Comparison of ENCODE assay signal across 21 cellular contexts in the genomic region with DNA sequence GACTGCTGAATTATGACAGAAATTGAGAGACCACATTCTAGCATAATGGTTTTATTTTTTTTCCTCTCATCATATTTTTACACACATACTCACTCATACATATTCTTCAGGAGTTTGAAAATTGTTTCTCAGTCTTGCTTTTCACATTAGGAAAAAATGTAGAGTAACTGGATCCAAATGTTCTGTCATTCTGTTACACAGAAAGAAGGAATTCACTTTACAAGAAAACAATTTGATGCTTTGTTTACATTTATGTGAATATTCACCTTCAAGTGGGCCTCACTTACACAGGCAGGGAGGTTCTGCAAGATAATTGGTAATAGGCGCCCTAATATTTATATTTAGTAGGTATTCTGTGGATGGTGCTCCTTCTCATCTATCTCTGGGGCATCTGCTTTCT.
DNase-seq lines count a peak whose midpoint lies in the region; TF ChIP-seq lines count a peak whose summit lies in the region.
"Had no signal": no experiment of that assay in that cellular context is flagged by ENCODE, and none has a peak within 500 bp of the region (broad histone marks: within the 10 kb centered on the region; RNA-seq: fewer than 3 reads in every experiment).

No MANE protein-coding gene starts in this region.

- H3K27me3 ChIP-seq in HUES48 (ENCODE audit: control insufficient read depth, insufficient read depth, low read length): no peaks in the 10 kb centered on the region
- H3K27me3 ChIP-seq in hepatocyte: no peaks in the 10 kb centered on the region
- no peaks in the 10 kb centered on the region for H3K27me3 ChIP-seq in skeletal muscle satellite cell (ENCODE audit: control insufficient read depth, insufficient read depth, low read length)
- no peaks in the 10 kb centered on the region for H3K27me3 ChIP-seq in suprapubic skin
- H3K27me3 ChIP-seq in ascending aorta: no peaks in the 10 kb centered on the region

- H3K4me1 ChIP-seq in HUES48 (ENCODE audit: control insufficient read depth, insufficient read depth, low read length) (peaks cover 49% of the 10 kb centered on the region), hepatocyte (ENCODE audit: insufficient read depth) (peaks cover 13% of the 10 kb centered on the region), skeletal muscle satellite cell (ENCODE audit: control insufficient read depth, insufficient read depth, low read length) (peaks cover 44% of the 10 kb centered on the region), suprapubic skin (peaks cover 26% of the 10 kb centered on the region), ascending aorta (no peaks in the 10 kb centered on the region)
- H3K4me1 ChIP-seq: parathyroid adenoma had no signal

- TF ChIP-seq EP300 in suprapubic skin (IDR thresholded peaks at IDR 0.05): no peak

- H3K4me2 ChIP-seq in hepatocyte (no peak overlapping the region), skeletal muscle satellite cell (ENCODE audit: low read length) (peak overlapping the region; percentile 23)

- 70% methylated on average over 1 of the region's 1 CpG for WGBS in hepatocyte (ENCODE audit: low lambda C conversion rate, missing lambda C conversion rate)
- 87% methylated on average over 1 of the region's 1 CpG for WGBS in suprapubic skin

- H3K9me3 ChIP-seq in HUES48 (ENCODE audit: control insufficient read depth, insufficient read depth, low read length): no peaks in the 10 kb centered on the region; the same call in 1 of the 2 replicates
- H3K9me3 ChIP-seq in hepatocyte (ENCODE audit: low read depth): no peaks in the 10 kb centered on the region
- no peaks in the 10 kb centered on the region for H3K9me3 ChIP-seq in skeletal muscle satellite cell (replicated peaks; ENCODE audit: low read length)
- no peaks in the 10 kb centered on the region for H3K9me3 ChIP-seq in suprapubic skin
- no peaks in the 10 kb centered on the region for H3K9me3 ChIP-seq in ascending aorta
- H3K9me3 ChIP-seq: mucosa of descending colon had no signal

- H4K20me1 ChIP-seq in hepatocyte (ENCODE audit: insufficient read depth, poor library complexity, severe bottlenecking): no peaks in the 10 kb centered on the region

- H3K4me3 ChIP-seq in HUES48 (ENCODE audit: low read depth, low read length) (0 out of 2 replicates have a peak overlapping the region, but pooled peaks have one; percentile 4), hepatocyte (no peak overlapping the region), skeletal muscle satellite cell (ENCODE audit: low read length) (no peak overlapping the region), suprapubic skin (no peak overlapping the region), ascending aorta (no peak overlapping the region)
- H3K4me3 ChIP-seq: lung, mucosa of descending colon, SK-N-MC had no signal

- no peaks in the 10 kb centered on the region for H3K9me2 ChIP-seq in hepatocyte (replicated peaks; ENCODE audit: insufficient read depth)

- TF ChIP-seq POLR2A in suprapubic skin (IDR thresholded peaks at IDR 0.05): no peak

- no peaks in the 10 kb centered on the region for H3K36me3 ChIP-seq in HUES48 (ENCODE audit: control insufficient read depth, insufficient read depth, low read length)
- H3K36me3 ChIP-seq in hepatocyte (replicated peaks; ENCODE audit: insufficient read depth, low read depth): no peaks in the 10 kb centered on the region
- no peaks in the 10 kb centered on the region for H3K36me3 ChIP-seq in skeletal muscle satellite cell (ENCODE audit: insufficient read depth, low read length)
- H3K36me3 ChIP-seq in suprapubic skin: no peaks in the 10 kb centered on the region
- no peaks in the 10 kb centered on the region for H3K36me3 ChIP-seq in ascending aorta

- H3K79me2 ChIP-seq in hepatocyte: no peaks in the 10 kb centered on the region
- H3K79me2 ChIP-seq: parathyroid adenoma had no signal

- H3K27ac ChIP-seq in HUES48 (ENCODE audit: low read depth, low read length): peak overlapping the region; percentile 39
- peak overlapping the region; percentile 45 for H3K27ac ChIP-seq in VCaP
- H3K27ac ChIP-seq in hepatocyte: peak overlapping the region; percentile 2
- no peak overlapping the region for H3K27ac ChIP-seq in suprapubic skin
- no peak overlapping the region for H3K27ac ChIP-seq in ascending aorta
- H3K27ac ChIP-seq: parathyroid adenoma, SK-N-MC had no signal

- TF ChIP-seq CTCF in VCaP (conservative IDR thresholded peaks at IDR 0.05): no peak
- TF ChIP-seq CTCF in hepatocyte (IDR thresholded peaks at IDR 0.05; ENCODE audit: poor library complexity): no peak
- TF ChIP-seq CTCF in suprapubic skin (IDR thresholded peaks at IDR 0.05): no peak
- no peak for TF ChIP-seq CTCF in ascending aorta (IDR thresholded peaks at IDR 0.05)

- H3K9ac ChIP-seq in HUES48 (ENCODE audit: low read depth, low read length) (no peak overlapping the region), skeletal muscle satellite cell (ENCODE audit: low read depth, low read length) (no peak overlapping the region)
- H3K9ac ChIP-seq: parathyroid adenoma had no signal

- DNase-seq in hepatocyte (ENCODE audit: low spot score): no peak
- DNase-seq in suprapubic skin (ENCODE audit: low spot score in 2 of 2): no peak
- no peak for DNase-seq in DMS79 treated with DMSO at 0.1 percent for 48 hours (lab: John Stamatoyannopoulos, UW)
- DNase-seq in ascending aorta (ENCODE audit: low spot score in 2 of 2): no peak
- DNase-seq: activated CD4-positive, alpha-beta T cell treated with anti-CD3 and anti-CD28 coated beads for 4 hours; activated gamma-delta T cell; activated naive CD8-positive, alpha-beta T cell treated with anti-CD3 and anti-CD28 coated beads, Interleukin-2, amount 10 ng/mL, durations not matched to agents 7 days and 5 days; activated T-cell treated with anti-CD3 and anti-CD28 coated beads, Interleukin-2, amount 50 U/mL, for 1 hour; Calu3; KG1; NCI-H146; NCI-H2171; nephron progenitor cell; T-helper 2 cell had no signal

- no peak overlapping the region for H2AFZ ChIP-seq in hepatocyte
- H2AFZ ChIP-seq: parathyroid adenoma had no signal

- intact Hi-C loops in ascending aorta (cut with DNase I): no loop called here

Comparison
In these comparisons a context has a peak if more than half of its experiments do, and no peak if none do; other contexts are left out.
1. H3K27ac ChIP-seq: peak in HUES48 (single experiment), VCaP (single experiment) and hepatocyte (single experiment); none in suprapubic skin (single experiment) and ascending aorta (0 of 2).